In genomic region chr17:80893604-80894438, GRCh38 we compare ENCODE assay signal across 17 cellular contexts.
DNase-seq lines count a peak whose midpoint lies in the region; ATAC-seq and TF ChIP-seq lines count a peak whose summit lies in the region.
"Had no signal": no experiment of that assay in that cellular context is flagged by ENCODE, and none has a peak within 500 bp of the region (broad histone marks: within the 10 kb centered on the region; RNA-seq: fewer than 3 reads in every experiment).

No MANE protein-coding gene starts in this region.

- CTCF ChIA-PET in AG04450 (lab: Charles Lee), result no interaction called here
- CTCF ChIA-PET in CD4-positive, alpha-beta T cell (lab: Charles Lee), result interaction anchor here (4.3 kb wide), 1 partner anchor 28 kb away, joined by 14 read pairs; no protein-coding TSS in a partner anchor

- H3K27ac ChIP-seq in AG04450 (ENCODE audit: low read depth, low read length), result peak overlapping the region; percentile 90
- H3K27ac ChIP-seq in CD4-positive, alpha-beta T cell (ENCODE audit: low read depth, low read length), result no peak overlapping the region
- H3K27ac ChIP-seq: C4-2B, coronary artery, ovary, SJSA1 had no signal

- peaks cover 66% of the 10 kb centered on the region for H3K36me3 Mint-ChIP-seq in CD4-positive, alpha-beta T cell (ENCODE audit: low read depth)
- H3K36me3 Mint-ChIP-seq in activated T-helper 1 cell treated with anti-CD3 and anti-CD28 coated beads, Interleukin-12 subunit alpha, Interleukin-12 subunit beta, Interleukin-2, Interleukin-4 antibody, amounts not matched to agents 30 ng/mL and 10 ng/mL and 1 ng/mL, durations not matched to agents 14 hours and 24 hours and 36 hours (ENCODE audit: low read depth), result peaks cover 58% of the 10 kb centered on the region
- peaks cover 22% of the 10 kb centered on the region for H3K36me3 Mint-ChIP-seq in memory B cell

- no peak for ATAC-seq in CD4-positive, alpha-beta T cell (ENCODE audit: poor library complexity)
- no peak for ATAC-seq in memory B cell (ENCODE audit: low read depth)
- ATAC-seq in GM21423 (IDR thresholded peaks at IDR 0.05; ENCODE audit: unreplicated experiment), result no peak
- ATAC-seq in HG02610 (IDR thresholded peaks at IDR 0.05; ENCODE audit: unreplicated experiment), result no peak

- POLR2A ChIA-PET in AG04450 (lab: Yijun Ruan, JAX), result no interaction called here
- POLR2A ChIA-PET in CD4-positive, alpha-beta T cell (lab: Charles Lee), result interaction anchor here (1.7 kb wide), 1 partner anchor 104 kb away, joined by 6 read pairs; no protein-coding TSS in a partner anchor

- peaks cover 46% of the 10 kb centered on the region for H3K4me1 Mint-ChIP-seq in CD4-positive, alpha-beta T cell (ENCODE audit: low read depth)
- peaks cover 89% of the 10 kb centered on the region for H3K4me1 Mint-ChIP-seq in activated T-helper 1 cell treated with anti-CD3 and anti-CD28 coated beads, Interleukin-12 subunit alpha, Interleukin-12 subunit beta, Interleukin-2, Interleukin-4 antibody, amounts not matched to agents 30 ng/mL and 10 ng/mL and 1 ng/mL, durations not matched to agents 14 hours and 24 hours and 36 hours (ENCODE audit: low read depth)
- H3K4me1 Mint-ChIP-seq in memory B cell, result peaks cover 21% of the 10 kb centered on the region

- no peaks in the 10 kb centered on the region for H3K9me3 Mint-ChIP-seq in CD4-positive, alpha-beta T cell
- no peaks in the 10 kb centered on the region for H3K9me3 Mint-ChIP-seq in activated T-helper 1 cell treated with anti-CD3 and anti-CD28 coated beads, Interleukin-12 subunit alpha, Interleukin-12 subunit beta, Interleukin-2, Interleukin-4 antibody, amounts not matched to agents 30 ng/mL and 10 ng/mL and 1 ng/mL, durations not matched to agents 14 hours and 24 hours and 36 hours
- H3K9me3 Mint-ChIP-seq in memory B cell, result no peaks in the 10 kb centered on the region
- H3K9me3 Mint-ChIP-seq: mesothelial cell of epicardium had no signal

- H3K4me3 ChIP-seq in AG04450 (ENCODE audit: low read depth, low read length), result no peak overlapping the region
- H3K4me3 ChIP-seq: coronary artery, ovary, SJSA1, stomach had no signal

- H3K27me3 Mint-ChIP-seq in CD4-positive, alpha-beta T cell, result no peaks in the 10 kb centered on the region
- H3K27me3 Mint-ChIP-seq in activated T-helper 1 cell treated with anti-CD3 and anti-CD28 coated beads, Interleukin-12 subunit alpha, Interleukin-12 subunit beta, Interleukin-2, Interleukin-4 antibody, amounts not matched to agents 30 ng/mL and 10 ng/mL and 1 ng/mL, durations not matched to agents 14 hours and 24 hours and 36 hours (ENCODE audit: insufficient read depth), result no peaks in the 10 kb centered on the region
- H3K27me3 Mint-ChIP-seq in memory B cell, result no peaks in the 10 kb centered on the region

- H3K9me3 ChIP-seq in AG04450 (ENCODE audit: control insufficient read depth, insufficient read depth, low read length), result peaks cover 4% of the 10 kb centered on the region; the same call in 1 of the 2 replicates
- H3K9me3 ChIP-seq in CD4-positive, alpha-beta T cell (ENCODE audit: control insufficient read depth, low read length), result no peaks in the 10 kb centered on the region
- H3K9me3 ChIP-seq: ovary, SJSA1, stomach had no signal

- DNase-seq in AG04450 (ENCODE audit: low read depth, low spot score) (no peak), memory B cell (ENCODE audit: low spot score in 2 of 2) (no peak), GM13977 (ENCODE audit: low spot score) (no peak), NCI-H524 treated with DMSO at 0.1 percent for 48 hours (lab: John Stamatoyannopoulos, UW) (no peak)
- no peak for DNase-seq in CD4-positive, alpha-beta T cell
- DNase-seq in activated T-helper 1 cell treated with anti-CD3 and anti-CD28 coated beads, Interleukin-12 subunit alpha, Interleukin-12 subunit beta, Interleukin-2, Interleukin-4 antibody, amounts not matched to agents 30 ng/mL and 10 ng/mL and 1 ng/mL, durations not matched to agents 14 hours and 24 hours and 36 hours (ENCODE audit: low spot score), result no peak
- DNase-seq: Karpas-422, NCI-H1436, ovary, small intestine, stomach had no signal

- no peak overlapping the region for H3K4me3 Mint-ChIP-seq in CD4-positive, alpha-beta T cell
- H3K4me3 Mint-ChIP-seq in activated T-helper 1 cell treated with anti-CD3 and anti-CD28 coated beads, Interleukin-12 subunit alpha, Interleukin-12 subunit beta, Interleukin-2, Interleukin-4 antibody, amounts not matched to agents 30 ng/mL and 10 ng/mL and 1 ng/mL, durations not matched to agents 14 hours and 24 hours and 36 hours, result peak overlapping the region; percentile 73
- H3K4me3 Mint-ChIP-seq in memory B cell, result no peak overlapping the region
- H3K4me3 Mint-ChIP-seq: mesothelial cell of epicardium had no signal

- H3K27ac Mint-ChIP-seq in CD4-positive, alpha-beta T cell, result peak overlapping the region; percentile 93
- peak overlapping the region; percentile 87 for H3K27ac Mint-ChIP-seq in activated T-helper 1 cell treated with anti-CD3 and anti-CD28 coated beads, Interleukin-12 subunit alpha, Interleukin-12 subunit beta, Interleukin-2, Interleukin-4 antibody, amounts not matched to agents 30 ng/mL and 10 ng/mL and 1 ng/mL, durations not matched to agents 14 hours and 24 hours and 36 hours
- H3K27ac Mint-ChIP-seq in memory B cell, result peak overlapping the region; percentile 24
- H3K27ac Mint-ChIP-seq: mesothelial cell of epicardium had no signal

- TF ChIP-seq CTCF in AG04450 (IDR thresholded peaks at IDR 0.05; ENCODE audit: low read depth, low read length), result no peak
- no peak for TF ChIP-seq CTCF in CD4-positive, alpha-beta T cell (IDR thresholded peaks at IDR 0.05)
- no peak for TF ChIP-seq CTCF in GM13977 (IDR thresholded peaks at IDR 0.05; ENCODE audit: extremely low read depth, insufficient read depth, missing control alignments)

- intact Hi-C loops in CD4-positive, alpha-beta T cell (cut with DNase I, micrococcal nuclease), result loop anchor here (2.0 to 10.0 kb wide), 3 partner anchors 109 to 419 kb away; no protein-coding TSS in a partner anchor
- intact Hi-C loops in activated T-helper 1 cell treated with anti-CD3 and anti-CD28 coated beads, Interleukin-12 subunit alpha, Interleukin-12 subunit beta, Interleukin-2, Interleukin-4 antibody, amounts not matched to agents 30 ng/mL and 10 ng/mL and 1 ng/mL, durations not matched to agents 14 hours and 24 hours and 36 hours (cut with micrococcal nuclease), result no loop called here

- H3K27me3 ChIP-seq in AG04450 (ENCODE audit: control insufficient read depth, insufficient read depth, low read length), result no peaks in the 10 kb centered on the region
- H3K27me3 ChIP-seq in CD4-positive, alpha-beta T cell (ENCODE audit: control insufficient read depth, insufficient read depth, low read length), result no peaks in the 10 kb centered on the region
- H3K27me3 ChIP-seq: ovary, SJSA1, stomach had no signal

- in situ Hi-C loops in GM13977 (cut with MboI; ENCODE audit: low pct_unique_long_range_greater_than_20kb, low sequenced_read_pairs, unreplicated experiment), result no loop called here

Comparison
In these comparisons a context has a peak if more than half of its experiments do, and no peak if none do; other contexts are left out.
1. H3K27ac Mint-ChIP-seq: peak in every context shown above with its lines; median percentile 93 in CD4-positive, alpha-beta T cell; 87 in activated T-helper 1 cell treated with anti-CD3 and anti-CD28 coated beads, Interleukin-12 subunit alpha, Interleukin-12 subunit beta, Interleukin-2, Interleukin-4 antibody, amounts not matched to agents 30 ng/mL and 10 ng/mL and 1 ng/mL, durations not matched to agents 14 hours and 24 hours and 36 hours; 24 in memory B cell.